8 cellular contexts compared by ENCODE assay signal in genomic region chr16:57244767-57245471, GRCh38. TPM values are rescaled to one million over a fixed set of nuclear protein-coding genes. Genes with fewer than 3 reads are reported as not detected.
DNase-seq lines count a peak whose midpoint lies in the region; ATAC-seq and TF ChIP-seq lines count a peak whose summit lies in the region.

Gene ARL2BP, plus strand, starts transcription at chr16:57245259. Its CDS starts 109 bp downstream, at chr16:57245368.

- peaks cover 22% of the 10 kb centered on the region for H3K4me1 Mint-ChIP-seq in activated T-cell treated with anti-CD3 and anti-CD28 coated beads, Interleukin-2, amount 50 U/mL, for 72 hours (ENCODE audit: low read depth)

- TF ChIP-seq POLR2A in Peyer's patch (IDR thresholded peaks at IDR 0.05) (peak; percentile 78 to 90), esophagus muscularis mucosa (IDR thresholded peaks at IDR 0.05; ENCODE audit: low read depth) (no peak)

- no peak for TF ChIP-seq EP300 in esophagus muscularis mucosa (IDR thresholded peaks at IDR 0.05)

- DNase-seq in DMS79 (lab: John Stamatoyannopoulos, UW) (peak; percentile 86), Peyer's patch (peak; percentile 98 to 99 (median 99)), esophagus muscularis mucosa (ENCODE audit: extremely low spot score) (peak; percentile 99), myocyte (ENCODE audit: low read depth) (peak; percentile 98)
- peak; percentile 98 to 99 for DNase-seq in activated T-cell treated with anti-CD3 and anti-CD28 coated beads, Interleukin-2, amount 50 U/mL, for 72 hours
- peak; percentile 94 to 96 for DNase-seq in stimulated activated CD8-positive, alpha-beta memory T cell treated with anti-CD3 and anti-CD28 coated beads, Interleukin-7, amount 100 ng/mL, for 48 hours (ENCODE audit: extremely low read depth in 1 of 2, low read depth in 1 of 2)

- H3K4me3 Mint-ChIP-seq in activated T-cell treated with anti-CD3 and anti-CD28 coated beads, Interleukin-2, amount 50 U/mL, for 72 hours = peak within 1 kb of the TSS; percentile 94 to 98

- no peaks in the 10 kb centered on the region for H3K9me3 ChIP-seq in Peyer's patch
- no peaks in the 10 kb centered on the region for H3K9me3 ChIP-seq in esophagus muscularis mucosa

- intact Hi-C loops in esophagus muscularis mucosa (cut with DNase I) = loop anchor here (5.0 to 10.0 kb wide), 3 partner anchors 52 to 150 kb away; partner anchors contain the start of genes CPNE2, PSME3IP1 and RSPRY1

- H3K4me1 ChIP-seq in KMS-11 (ENCODE audit: low read depth, poor library complexity, severe bottlenecking) (peaks cover 13% of the 10 kb centered on the region), Peyer's patch (peaks cover 0 to 9% (median 0%) of the 10 kb centered on the region in 4 donors), esophagus muscularis mucosa (peaks cover 13 to 23% (median 21%) of the 10 kb centered on the region in 4 donors)

- peak within 1 kb of the TSS; percentile 73 for H3K9ac ChIP-seq in KMS-11

- peaks cover 0 to 7% of the 10 kb centered on the region in 2 donors for H3K36me3 Mint-ChIP-seq in activated T-cell treated with anti-CD3 and anti-CD28 coated beads, Interleukin-2, amount 50 U/mL, for 72 hours (ENCODE audit: insufficient read depth in 2 of 2)

- peak within 1 kb of the TSS; percentile 75 for H3K27ac ChIP-seq in KMS-11
- H3K27ac ChIP-seq in Peyer's patch = peak within 1 kb of the TSS; percentile 87 to 95 (median 88)
- H3K27ac ChIP-seq in esophagus muscularis mucosa (replicated peaks in 1 of 4) = peak within 1 kb of the TSS; percentile 92 to 95 (median 94)

- H3K27me3 ChIP-seq in KMS-11 (ENCODE audit: insufficient read depth, low read depth) (no peaks in the 10 kb centered on the region), Peyer's patch (no peaks in the 10 kb centered on the region), esophagus muscularis mucosa (no peaks in the 10 kb centered on the region)

- peak within 1 kb of the TSS; percentile 72 for H2AFZ ChIP-seq in KMS-11 (ENCODE audit: low read depth)

- H3K36me3 ChIP-seq in KMS-11 (ENCODE audit: insufficient read depth) (no peaks in the 10 kb centered on the region), Peyer's patch (peaks cover 0 to 30% (median 0%) of the 10 kb centered on the region in 3 donors), esophagus muscularis mucosa (peaks cover 22 to 42% (median 30%) of the 10 kb centered on the region in 4 donors)

- peak within 1 kb of the TSS; percentile 79 for H3K4me2 ChIP-seq in KMS-11

- no peaks in the 10 kb centered on the region for H4K20me1 ChIP-seq in KMS-11 (ENCODE audit: insufficient read depth)

- TF ChIP-seq CTCF in KMS-11 (conservative IDR thresholded peaks at IDR 0.05; ENCODE audit: low read depth, low read length) = no peak
- TF ChIP-seq CTCF in Peyer's patch (IDR thresholded peaks at IDR 0.05) = no peak
- peak in 1 of 3 experiments; percentile 7 for TF ChIP-seq CTCF in esophagus muscularis mucosa (IDR thresholded peaks at IDR 0.05)

- H3K4me3 ChIP-seq in KMS-11 (IDR thresholded peaks at IDR 0.05; ENCODE audit: insufficient read depth, low read depth, low read length) (no peak within 1 kb of the TSS), Peyer's patch (peak within 1 kb of the TSS; percentile 69 to 90 (median 74)), esophagus muscularis mucosa (peak within 1 kb of the TSS; percentile 80 to 90 (median 82))

- peak; percentile 96 for ATAC-seq in GM21723 (IDR thresholded peaks at IDR 0.05; ENCODE audit: unreplicated experiment)
- peak; percentile 97 to 98 for ATAC-seq in activated T-cell treated with anti-CD3 and anti-CD28 coated beads, Interleukin-2, amount 50 U/mL, for 72 hours (replicated peaks in 1 of 2)

- no peaks in the 10 kb centered on the region for H3K9me3 Mint-ChIP-seq in activated T-cell treated with anti-CD3 and anti-CD28 coated beads, Interleukin-2, amount 50 U/mL, for 72 hours

- H3K27me3 Mint-ChIP-seq in activated T-cell treated with anti-CD3 and anti-CD28 coated beads, Interleukin-2, amount 50 U/mL, for 72 hours (ENCODE audit: low read depth) = no peaks in the 10 kb centered on the region

- H3K27ac Mint-ChIP-seq in activated T-cell treated with anti-CD3 and anti-CD28 coated beads, Interleukin-2, amount 50 U/mL, for 72 hours = peak within 1 kb of the TSS; percentile 84

- under 1% methylated on average over 23 of the region's 77 CpGs for WGBS in esophagus muscularis mucosa

- 0 out of 2 replicates have a peak, but pooled peaks cover 3% of the 10 kb centered on the region for H3K79me2 ChIP-seq in KMS-11 (ENCODE audit: insufficient read depth, low read depth)

RNA-seq across cellular contexts. Expression of gene ARL2BP, which starts in this region (rescaled TPM):
- total RNA-seq in Peyer's patch (10 to 100 TPM; 25.2 to 55.3 (median 31.5) TPM), esophagus muscularis mucosa (10 to 100 TPM; 58.1 to 77.4 (median 66.9) TPM), myocyte (60.6 and 76.3 TPM in 2 replicates)
- 10 to 100 TPM; 27.9 to 30.3 TPM for total RNA-seq in activated T-cell treated with anti-CD3 and anti-CD28 coated beads, Interleukin-2, amount 50 U/mL, for 72 hours
- 41.8 TPM for polyA plus RNA-seq in myocyte (2012)
